In genomic region chr11:12682730-12683500, GRCh38 we compare ENCODE assay signal across 25 cellular contexts. TPM values are rescaled to one million over a fixed set of nuclear protein-coding genes. Genes with fewer than 3 reads are reported as not detected.
DNase-seq lines count a peak whose midpoint lies in the region; ATAC-seq, FAIRE-seq and TF ChIP-seq lines count a peak whose summit lies in the region.
"Had no signal": no experiment of that assay in that cellular context is flagged by ENCODE, and none has a peak within 500 bp of the region (broad histone marks: within the 10 kb centered on the region; RNA-seq: fewer than 3 reads in every experiment).

No MANE protein-coding gene starts in this region.

- H3K4me3 Mint-ChIP-seq in GM23338 (peak overlapping the region; percentile 5; the same call in 1 of the 3 replicates), astrocyte (ENCODE audit: unreplicated experiment) (no peak overlapping the region)
- H3K4me3 Mint-ChIP-seq in stimulated activated memory B cell treated with anti-CD40 and anti-IgM and Interleukin-4, amounts not matched to agents 10 μg/mL and 1 μg/mL and 100 μg/mL, for 72 hours, result no peak overlapping the region
- H3K4me3 Mint-ChIP-seq: activated B cell treated with CpG ODN at 0.5 μM for 24 hours; activated CD4-positive, alpha-beta memory T cell treated with anti-CD3 and anti-CD28 coated beads, Interleukin-2, amount 10 ng/mL, durations not matched to agents 7 days and 5 days; CD4-positive, alpha-beta memory T cell; central memory CD8-positive, alpha-beta T cell had no signal

- H3K9me3 ChIP-seq in astrocyte (ENCODE audit: insufficient read depth, low read depth, low read length), result no peaks in the 10 kb centered on the region
- no peaks in the 10 kb centered on the region for H3K9me3 ChIP-seq in mesenchymal stem cell (ENCODE audit: control insufficient read depth, low read length)
- no peaks in the 10 kb centered on the region for H3K9me3 ChIP-seq in sigmoid colon
- H3K9me3 ChIP-seq: ovary, tibial artery had no signal

- H3K36me3 Mint-ChIP-seq in GM23338 (ENCODE audit: low read depth) (peaks cover 6% of the 10 kb centered on the region; the same call in 2 of the 3 replicates), astrocyte (ENCODE audit: low read depth, unreplicated experiment) (peaks cover 7% of the 10 kb centered on the region)
- no peaks in the 10 kb centered on the region for H3K36me3 Mint-ChIP-seq in stimulated activated memory B cell treated with anti-CD40 and anti-IgM and Interleukin-4, amounts not matched to agents 10 μg/mL and 1 μg/mL and 100 μg/mL, for 72 hours
- H3K36me3 Mint-ChIP-seq: CD4-positive, alpha-beta memory T cell had no signal

- no peak for TF ChIP-seq POLR2A in sigmoid colon (IDR thresholded peaks at IDR 0.05)
- no peak for TF ChIP-seq POLR2A in H54 (IDR thresholded peaks at IDR 0.05; ENCODE audit: low read depth, low read length)

- H3K4me1 ChIP-seq in GM23338 (ENCODE audit: insufficient read depth) (peaks cover 91% of the 10 kb centered on the region), astrocyte (ENCODE audit: insufficient read depth, low read length) (peaks cover 72% of the 10 kb centered on the region), mesenchymal stem cell (ENCODE audit: control insufficient read depth, insufficient read depth, low read depth, low read length) (peaks cover 22% of the 10 kb centered on the region), sigmoid colon (peaks cover 0 to 100% (median 74%) of the 10 kb centered on the region in 4 donors)

- WGBS in mesenchymal stem cell, result 82% methylated on average over 9 of the region's 10 CpGs
- WGBS in sigmoid colon, 2 donors, result 74 to 81% methylated on average over 10 of the region's 10 CpGs

- H3K4me3 ChIP-seq in GM23338 (no peak overlapping the region), astrocyte (ENCODE audit: insufficient read depth, low read depth, low read length) (no peak overlapping the region), mesenchymal stem cell (ENCODE audit: insufficient read depth in 1 of 2, low read depth in 1 of 2, low read length in 2 of 2) (no peak overlapping the region), sigmoid colon (no peak overlapping the region)
- H3K4me3 ChIP-seq: ovary, tibial artery had no signal

- H2AFZ ChIP-seq in GM23338 (no peak overlapping the region), astrocyte (ENCODE audit: low read depth, low read length) (no peak overlapping the region), mesenchymal stem cell (ENCODE audit: low read depth, low read length) (no peak overlapping the region)

- H3K27me3 ChIP-seq in GM23338 (ENCODE audit: insufficient read depth) (peaks cover 29% of the 10 kb centered on the region), astrocyte (ENCODE audit: insufficient read depth, low read length) (no peaks in the 10 kb centered on the region), mesenchymal stem cell (ENCODE audit: control insufficient read depth in 1 of 2, insufficient read depth in 1 of 2, low read length in 2 of 2) (no peaks in the 10 kb centered on the region), sigmoid colon (no peaks in the 10 kb centered on the region)
- H3K27me3 ChIP-seq: ovary, tibial artery had no signal

- H2BK5ac ChIP-seq in mesenchymal stem cell (ENCODE audit: low read depth, low read length, poor library complexity, severe bottlenecking), result no peak overlapping the region

- H3K4ac ChIP-seq in mesenchymal stem cell (ENCODE audit: low read depth in 1 of 2, low read length in 2 of 2), result no peak overlapping the region

- no peak overlapping the region for H3K23ac ChIP-seq in mesenchymal stem cell (ENCODE audit: low read length in 2 of 2)

- peaks cover 88% of the 10 kb centered on the region for H3K79me2 ChIP-seq in GM23338 (replicated peaks; ENCODE audit: insufficient read depth)
- H3K79me2 ChIP-seq in astrocyte (ENCODE audit: insufficient read depth, low read length), result peaks cover 100% of the 10 kb centered on the region

- H3K9ac ChIP-seq in astrocyte (ENCODE audit: low read length) (no peak overlapping the region), mesenchymal stem cell (ENCODE audit: low read length) (no peak overlapping the region)

- no peak for TF ChIP-seq CTCF in GM23338 (conservative IDR thresholded peaks at IDR 0.05; ENCODE audit: low read depth in 2 of 2)
- no peak for TF ChIP-seq CTCF in astrocyte (IDR thresholded peaks at IDR 0.05; ENCODE audit: insufficient read depth, low read depth, low read length)
- TF ChIP-seq CTCF in sigmoid colon (IDR thresholded peaks at IDR 0.05), result no peak

- no peak overlapping the region for H2BK15ac ChIP-seq in mesenchymal stem cell (ENCODE audit: low read depth, poor library complexity, severe bottlenecking)

- intact Hi-C loops in sigmoid colon (cut with DNase I), result no loop called here

- peak overlapping the region in 1 of 2 experiments; percentile 29 for H2BK12ac ChIP-seq in mesenchymal stem cell (ENCODE audit: low read length in 2 of 2)

- H3K9me3 Mint-ChIP-seq in GM23338 (no peaks in the 10 kb centered on the region; the same call in 2 of the 3 replicates), astrocyte (ENCODE audit: unreplicated experiment) (no peaks in the 10 kb centered on the region)
- peaks cover 3% of the 10 kb centered on the region for H3K9me3 Mint-ChIP-seq in stimulated activated memory B cell treated with anti-CD40 and anti-IgM and Interleukin-4, amounts not matched to agents 10 μg/mL and 1 μg/mL and 100 μg/mL, for 72 hours
- H3K9me3 Mint-ChIP-seq: activated B cell treated with CpG ODN at 0.5 μM for 24 hours; activated CD4-positive, alpha-beta memory T cell treated with anti-CD3 and anti-CD28 coated beads, Interleukin-2, amount 10 ng/mL, durations not matched to agents 7 days and 5 days; central memory CD8-positive, alpha-beta T cell had no signal

- no peak for TF ChIP-seq EP300 in sigmoid colon (IDR thresholded peaks at IDR 0.05)

- no peak overlapping the region for H4K91ac ChIP-seq in mesenchymal stem cell (ENCODE audit: low read length)

- H2BK120ac ChIP-seq in mesenchymal stem cell (ENCODE audit: low read depth, low read length), result peak overlapping the region; percentile 29

- H3K27me3 Mint-ChIP-seq in GM23338 (ENCODE audit: insufficient read depth, low read depth, poor library complexity) (peaks cover 13% of the 10 kb centered on the region), astrocyte (ENCODE audit: low read depth, unreplicated experiment) (no peaks in the 10 kb centered on the region)
- H3K27me3 Mint-ChIP-seq in stimulated activated memory B cell treated with anti-CD40 and anti-IgM and Interleukin-4, amounts not matched to agents 10 μg/mL and 1 μg/mL and 100 μg/mL, for 72 hours, result peaks cover 37% of the 10 kb centered on the region

- peak overlapping the region; percentile 82 for H3K4me2 ChIP-seq in GM23338
- no peak overlapping the region for H3K4me2 ChIP-seq in astrocyte (ENCODE audit: low read length)
- no peak overlapping the region for H3K4me2 ChIP-seq in mesenchymal stem cell (ENCODE audit: low read length, poor library complexity, severe bottlenecking)

- H3K27ac ChIP-seq in GM23338 (ENCODE audit: low read depth), result no peak overlapping the region
- no peak overlapping the region for H3K27ac ChIP-seq in astrocyte (ENCODE audit: low read depth, low read length)
- no peak overlapping the region for H3K27ac ChIP-seq in mesenchymal stem cell (ENCODE audit: low read length, poor library complexity, severe bottlenecking)
- peak overlapping the region in 3 of 4 donors; percentile 99 for H3K27ac ChIP-seq in sigmoid colon
- H3K27ac ChIP-seq: ovary, tibial artery had no signal

- H3K36me3 ChIP-seq in GM23338 (ENCODE audit: insufficient read depth), result no peaks in the 10 kb centered on the region
- H3K36me3 ChIP-seq in astrocyte (ENCODE audit: insufficient read depth, low read length), result peaks cover 2% of the 10 kb centered on the region
- H3K36me3 ChIP-seq in mesenchymal stem cell (ENCODE audit: control insufficient read depth in 1 of 2, insufficient read depth in 2 of 2, low read depth in 1 of 2, low read length in 2 of 2), result peaks cover 4 to 9% of the 10 kb centered on the region in 2 experiments
- H3K36me3 ChIP-seq in sigmoid colon, result no peaks in the 10 kb centered on the region
- H3K36me3 ChIP-seq: ovary, tibial artery had no signal

- no peak overlapping the region for H4K8ac ChIP-seq in mesenchymal stem cell (ENCODE audit: low read length)

- H2AK5ac ChIP-seq in mesenchymal stem cell (ENCODE audit: low read length, severe bottlenecking), result no peak overlapping the region

- H3K27ac Mint-ChIP-seq in GM23338 (no peak overlapping the region; the same call in 1 of the 2 replicates), astrocyte (ENCODE audit: unreplicated experiment) (peak overlapping the region; percentile 23)
- no peak overlapping the region for H3K27ac Mint-ChIP-seq in stimulated activated memory B cell treated with anti-CD40 and anti-IgM and Interleukin-4, amounts not matched to agents 10 μg/mL and 1 μg/mL and 100 μg/mL, for 72 hours
- H3K27ac Mint-ChIP-seq: activated B cell treated with CpG ODN at 0.5 μM for 24 hours; activated CD4-positive, alpha-beta memory T cell treated with anti-CD3 and anti-CD28 coated beads, Interleukin-2, amount 10 ng/mL, durations not matched to agents 7 days and 5 days had no signal

- H3K79me1 ChIP-seq in mesenchymal stem cell (replicated peaks; ENCODE audit: low read length, poor library complexity, severe bottlenecking), result no peaks in the 10 kb centered on the region

- DNase-seq in GM23338 (ENCODE audit: low spot score) (no peak), astrocyte (ENCODE audit: low read depth) (no peak), mesenchymal stem cell (no peak), sigmoid colon (no peak), H54 (ENCODE audit: insufficient read length, low spot score) (no peak)
- no peak for DNase-seq in activated CD4-positive, CD25-positive, alpha-beta regulatory T cell (lab: John Stamatoyannopoulos, UW)
- DNase-seq: activated B cell treated with CpG ODN at 0.5 μM for 24 hours; activated CD4-positive, alpha-beta memory T cell treated with anti-CD3 and anti-CD28 coated beads, Interleukin-2, amount 10 ng/mL, durations not matched to agents 7 days and 5 days; activated naive CD4-positive, alpha-beta T cell treated with Interleukin-2 at 50 U/mL for 16 hours; activated T-cell treated with anti-CD3 and anti-CD28 coated beads, Interleukin-2, amount 50 U/mL, for 1 hour; amygdala; CD4-positive, alpha-beta memory T cell; DMS53; Kasumi-1; NCI-H1930; NCI-H446; ovary; stimulated activated CD4-positive, alpha-beta T cell treated with anti-CD3 and anti-CD28 coated beads, Interleukin-2, amount 100 ng/mL, for 24 hours; stimulated activated naive CD4-positive, alpha-beta T cell; tibial artery had no signal

- no peaks in the 10 kb centered on the region for H3F3A ChIP-seq in GM23338 (replicated peaks; ENCODE audit: low read depth)

- H4K20me1 ChIP-seq in GM23338 (replicated peaks; ENCODE audit: insufficient read depth) (peaks cover 63% of the 10 kb centered on the region), astrocyte (ENCODE audit: insufficient read depth, low read length) (peaks cover 81% of the 10 kb centered on the region)

- no peak overlapping the region for H3K14ac ChIP-seq in mesenchymal stem cell (ENCODE audit: low read length in 2 of 2)

- ATAC-seq in GM23338, result no peak
- ATAC-seq in stimulated activated memory B cell treated with anti-CD40 and anti-IgM and Interleukin-4, amounts not matched to agents 10 μg/mL and 1 μg/mL and 100 μg/mL, for 72 hours, result no peak
- no peak for ATAC-seq in HG03139 (IDR thresholded peaks at IDR 0.05; ENCODE audit: unreplicated experiment)

- FAIRE-seq in astrocyte (lab: Jason Lieb, UNC) (no peak), H54 (lab: Jason Lieb, UNC) (no peak)
- FAIRE-seq: GM12891, GM19239 had no signal

- no peaks in the 10 kb centered on the region for H3K9me2 ChIP-seq in GM23338 (ENCODE audit: insufficient read depth)

- H3K4me1 Mint-ChIP-seq in GM23338 (peaks cover 92% of the 10 kb centered on the region), astrocyte (ENCODE audit: low read depth, unreplicated experiment) (peaks cover 87% of the 10 kb centered on the region)
- no peaks in the 10 kb centered on the region for H3K4me1 Mint-ChIP-seq in stimulated activated memory B cell treated with anti-CD40 and anti-IgM and Interleukin-4, amounts not matched to agents 10 μg/mL and 1 μg/mL and 100 μg/mL, for 72 hours
- H3K4me1 Mint-ChIP-seq: activated B cell treated with CpG ODN at 0.5 μM for 24 hours; central memory CD8-positive, alpha-beta T cell had no signal

- peak overlapping the region in 1 of 2 experiments; percentile 14 for H3K18ac ChIP-seq in mesenchymal stem cell (ENCODE audit: low read depth in 1 of 2, low read length in 2 of 2)

RNA-seq across cellular contexts. Expression of gene TEAD1, which starts 8.7 kb away (rescaled TPM):
- 102 and 103 TPM in 2 replicates for total RNA-seq in GM23338 (2014; rRNA removed; shearing (Covaris generic))
- 24.5 and 28.4 TPM in 2 replicates for polyA plus RNA-seq in GM23338 (2016; fragmentation: Nextera tagmentation; extraction: Ambion mirVana)
- 141 and 149 TPM in 2 replicates for total RNA-seq in astrocyte
- polyA plus RNA-seq in mesenchymal stem cell (2013, experiment 1 of 2), result 60.7 TPM
- 58.9 TPM for polyA plus RNA-seq in mesenchymal stem cell (2013, experiment 2 of 2)
- total RNA-seq in sigmoid colon, result 100 to 1,000 TPM; 155 to 200 (median 186) TPM
- polyA plus RNA-seq in sigmoid colon, result 10 to 100 TPM in 1 of 3 donors, 1 to 10 TPM in 2; 3.2 to 14.0 (median 4.2) TPM

Comparison
In these comparisons a context has a peak if more than half of its experiments do, and no peak if none do; other contexts are left out.
1. H3K27ac ChIP-seq: peak in sigmoid colon (3 of 4); none in GM23338 (single experiment), astrocyte (single experiment) and mesenchymal stem cell (single experiment).